In genomic region chr4:173370477-173371291, GRCh38 we compare ENCODE assay signal across 1 cellular context.
A peak's percentile ranks its signal among the peaks of the same experiment; 100 is the strongest.
TF ChIP-seq lines count a peak whose summit lies in the region.

TSS of gene SAP30 (plus strand) at chr4:173370954. CDS start at chr4:173371183, 229 bp downstream.

TF ChIP-seq in A549, 52 proteins besides CTCF, POLR2A, EP300 and RAD21 (continued from another document):
- TF ChIP-seq ATOH8 (CRISPR knock-in tag; IDR thresholded peaks at IDR 0.05; ENCODE audit: low read depth) = no peak
- no peak for TF ChIP-seq NR3C1 (IDR thresholded peaks at IDR 0.05)
- TF ChIP-seq MAX (IDR thresholded peaks at IDR 0.05) = 0 out of 2 replicates have a peak, but pooled peaks have one; percentile 13
- TF ChIP-seq CBX2 (IDR thresholded peaks at IDR 0.05; ENCODE audit: borderline replicate concordance, low read depth) = no peak
- no peak for TF ChIP-seq KDM5A (IDR thresholded peaks at IDR 0.05)
- TF ChIP-seq FOXS1 (CRISPR knock-in tag; IDR thresholded peaks at IDR 0.05) = no peak
- TF ChIP-seq JUNB (IDR thresholded peaks at IDR 0.05) = no peak
- no peak for TF ChIP-seq TP53 (CRISPR knock-in tag; IDR thresholded peaks at IDR 0.05)
- no peak for TF ChIP-seq RNF2 (IDR thresholded peaks at IDR 0.05; ENCODE audit: borderline replicate concordance, low read depth)
- TF ChIP-seq RFX5 (IDR thresholded peaks at IDR 0.05) = no peak
- no peak for TF ChIP-seq HEYL (CRISPR knock-in tag; IDR thresholded peaks at IDR 0.05)
- TF ChIP-seq SREBF2 (IDR thresholded peaks at IDR 0.05) = no peak
- no peak for TF ChIP-seq FOSL2 (IDR thresholded peaks at IDR 0.05)
- no peak for TF ChIP-seq FOSL2 (CRISPR knock-in tag; IDR thresholded peaks at IDR 0.05)
- no peak for TF ChIP-seq CBX8 (IDR thresholded peaks at IDR 0.05)
- 0 out of 2 replicates have a peak, but pooled peaks have one; percentile 10 for TF ChIP-seq TFCP2L1 (CRISPR knock-in tag; IDR thresholded peaks at IDR 0.05)
- TF ChIP-seq FOSB (CRISPR knock-in tag; IDR thresholded peaks at IDR 0.05) = no peak
- no peak; the same call in 2 of the 3 replicates for TF ChIP-seq BCL3 (IDR thresholded peaks at IDR 0.05)
- TF ChIP-seq USF2 (IDR thresholded peaks at IDR 0.05) = peak; percentile 51
- TF ChIP-seq KDM1A (IDR thresholded peaks at IDR 0.05; ENCODE audit: low read depth) = no peak
- peak; percentile 49; the same call in 1 of the 2 replicates for TF ChIP-seq PHF8 (IDR thresholded peaks at IDR 0.05; ENCODE audit: borderline replicate concordance, low read depth)
- no peak for TF ChIP-seq ESRRA (IDR thresholded peaks at IDR 0.05; ENCODE audit: borderline replicate concordance, low read length)
- TF ChIP-seq CHD2 (IDR thresholded peaks at IDR 0.05; ENCODE audit: low read length, partially characterized antibody) = no peak
- TF ChIP-seq RCOR1 (IDR thresholded peaks at IDR 0.05; ENCODE audit: low read depth, low read length) = no peak
- TF ChIP-seq HDAC2 (IDR thresholded peaks at IDR 0.05) = no peak
- TF ChIP-seq RARB (CRISPR knock-in tag; IDR thresholded peaks at IDR 0.05) = no peak
- TF ChIP-seq MAZ (IDR thresholded peaks at IDR 0.05; ENCODE audit: borderline replicate concordance, low read depth, low read length) = no peak
- no peak for TF ChIP-seq BHLHE40 (IDR thresholded peaks at IDR 0.05; ENCODE audit: low read depth, low read length)
- no peak for TF ChIP-seq E2F6 (IDR thresholded peaks at IDR 0.05; ENCODE audit: borderline replicate concordance, low read depth)
